Comparison of ENCODE assay signal across 1 cellular context in genomic region chr10:6490594-6490993, GRCh38.
TF ChIP-seq lines count a peak whose summit lies in the region.

No MANE protein-coding gene starts in this region.

TF ChIP-seq in GM12878, 131 proteins besides CTCF, POLR2A, EP300 and RAD21:
- no peak for TF ChIP-seq SMARCA5 (IDR thresholded peaks at IDR 0.05)
- TF ChIP-seq ZNF384 (IDR thresholded peaks at IDR 0.05; ENCODE audit: borderline replicate concordance, low read depth, low read length) = peak; percentile 67
- no peak for TF ChIP-seq SRF (IDR thresholded peaks at IDR 0.05; ENCODE audit: low read depth in 2 of 2, low read length in 2 of 2)
- 0 out of 2 replicates have a peak, but pooled peaks have one; percentile 43 for TF ChIP-seq NBN (IDR thresholded peaks at IDR 0.05)
- TF ChIP-seq IRF5 (IDR thresholded peaks at IDR 0.05; ENCODE audit: borderline replicate concordance) = no peak
- TF ChIP-seq ZSCAN29 (IDR thresholded peaks at IDR 0.05) = no peak
- TF ChIP-seq PAX5 (IDR thresholded peaks at IDR 0.05; ENCODE audit: borderline replicate concordance, low read depth, low read length) = no peak
- TF ChIP-seq FOS (IDR thresholded peaks at IDR 0.05; ENCODE audit: borderline replicate concordance, extremely low read depth, insufficient read length) = no peak
- no peak for TF ChIP-seq BMI1 (IDR thresholded peaks at IDR 0.05; ENCODE audit: borderline replicate concordance)
- no peak for TF ChIP-seq MEF2A (IDR thresholded peaks at IDR 0.05; ENCODE audit: insufficient read depth, low read depth, low read length)
- TF ChIP-seq USF1 (IDR thresholded peaks at IDR 0.05; ENCODE audit: borderline replicate concordance, extremely low read length, insufficient read depth, low read depth, low read length) = no peak
- TF ChIP-seq ZNF217 (IDR thresholded peaks at IDR 0.05) = no peak
